ENCODE assay signal across 8 cellular contexts in genomic region chr17:47694018-47694817, GRCh38. TPM values are rescaled to one million over a fixed set of nuclear protein-coding genes. Genes with fewer than 3 reads are reported as not detected.
DNase-seq lines count a peak whose midpoint lies in the region; ATAC-seq, FAIRE-seq and TF ChIP-seq lines count a peak whose summit lies in the region.

Gene TBKBP1, plus strand, starts transcription at chr17:47694161. Its CDS starts 1,952 bp downstream, at chr17:47696113.

- H3K27me3 ChIP-seq in iPS-20b (ENCODE audit: insufficient read depth, low read length) (no peaks in the 10 kb centered on the region; the same call in 1 of the 2 replicates), small intestine (ENCODE audit: control insufficient read depth in 2 of 2, insufficient read depth in 2 of 2, low read length in 2 of 2) (no peaks in the 10 kb centered on the region)

- FAIRE-seq in small intestine (lab: Jason Lieb, UNC): no peak

- H3K27me3 Mint-ChIP-seq in T-helper 17 cell (no peaks in the 10 kb centered on the region), MCF 10A (ENCODE audit: insufficient read depth, unreplicated experiment) (peaks cover 26% of the 10 kb centered on the region)

- CTCF ChIA-PET in MCF 10A (lab: Yijun Ruan, JAX): no interaction called here

- peak within 1 kb of the TSS; percentile 49 for H3K27ac ChIP-seq in iPS-20b (ENCODE audit: low read length)
- peak within 1 kb of the TSS; percentile 44 to 60 for H3K27ac ChIP-seq in small intestine (ENCODE audit: low read depth in 1 of 2, low read length in 1 of 2)

- H3K4me3 ChIP-seq in iPS-20b (ENCODE audit: low read length): peak within 1 kb of the TSS; percentile 94
- peak within 1 kb of the TSS; percentile 63 to 74 for H3K4me3 ChIP-seq in small intestine (ENCODE audit: low read depth in 1 of 2, low read length in 2 of 2)

- H3K27ac Mint-ChIP-seq in T-helper 17 cell: peak within 1 kb of the TSS; percentile 95
- H3K27ac Mint-ChIP-seq in MCF 10A (ENCODE audit: low read depth, unreplicated experiment): peak within 1 kb of the TSS; percentile 5

- H3K9ac ChIP-seq in iPS-20b (ENCODE audit: low read depth, low read length): peak within 1 kb of the TSS; percentile 77; the same call in 1 of the 2 replicates

- ATAC-seq in T-helper 17 cell (peak; percentile 59), HG03378 (IDR thresholded peaks at IDR 0.05; ENCODE audit: unreplicated experiment) (no peak)

- POLR2A ChIA-PET in MCF 10A (lab: Yijun Ruan, JAX): interaction anchor here (1.0 kb wide), 1 partner anchor 44 kb away, joined by 3 read pairs; the partner anchor contains the start of gene KPNB1

- H3K9me3 ChIP-seq in T-helper 17 cell (ENCODE audit: control insufficient read depth, low read length, poor library complexity, severe bottlenecking) (no peaks in the 10 kb centered on the region), iPS-20b (ENCODE audit: insufficient read depth, low read depth, low read length) (no peaks in the 10 kb centered on the region), small intestine (ENCODE audit: control insufficient read depth, low read depth) (no peaks in the 10 kb centered on the region)

- H3K4me1 ChIP-seq in iPS-20b (ENCODE audit: insufficient read depth, low read length) (peaks cover 16% of the 10 kb centered on the region), small intestine (ENCODE audit: control insufficient read depth in 2 of 2, insufficient read depth in 1 of 2, low read depth in 1 of 2, low read length in 1 of 2) (peaks cover 0 to 6% of the 10 kb centered on the region in 2 donors)

- no peaks in the 10 kb centered on the region for H3K9me3 Mint-ChIP-seq in MCF 10A (ENCODE audit: unreplicated experiment)

- no peak for TF ChIP-seq CTCF in MCF 10A (IDR thresholded peaks at IDR 0.05; ENCODE audit: unreplicated experiment)

- intact Hi-C loops in MCF 10A (cut with micrococcal nuclease): no loop called here

- 1 to 2% (median 1%) methylated on average over 32 to 70 of the region's 70 CpGs for WGBS in small intestine, 3 donors

- peak within 1 kb of the TSS; percentile 100 for H3K4me3 Mint-ChIP-seq in T-helper 17 cell
- peak within 1 kb of the TSS; percentile 68 for H3K4me3 Mint-ChIP-seq in MCF 10A (ENCODE audit: unreplicated experiment)

- H3K4me1 Mint-ChIP-seq in T-helper 17 cell: peaks cover 22% of the 10 kb centered on the region
- peaks cover 9% of the 10 kb centered on the region for H3K4me1 Mint-ChIP-seq in MCF 10A (ENCODE audit: insufficient read depth, unreplicated experiment)

- H3K36me3 ChIP-seq in iPS-20b (ENCODE audit: insufficient read depth, low read depth, low read length): 0 out of 2 replicates have a peak, but pooled peaks cover 5% of the 10 kb centered on the region
- no peaks in the 10 kb centered on the region for H3K36me3 ChIP-seq in small intestine (ENCODE audit: control insufficient read depth in 2 of 2, insufficient read depth in 2 of 2, low read length in 2 of 2)

- no TSS peak for BruUV-seq in MCF 10A (replicated peaks; lab: Mats Ljungman, UMichigan)

- peak; percentile 38 for DNase-seq in CD1c-positive myeloid dendritic cell (ENCODE audit: extremely low spot score)
- DNase-seq in HuH-7.5 (ENCODE audit: low spot score): peak; percentile 72
- peak; percentile 26 to 38 (median 30) for DNase-seq in T-helper 17 cell
- DNase-seq in MCF 10A (ENCODE audit: unreplicated experiment): no peak
- no peak for DNase-seq in small intestine
- DNase-seq in HPDE6-E6E7 (ENCODE audit: extremely low spot score): no peak

- H3K36me3 Mint-ChIP-seq in T-helper 17 cell (ENCODE audit: low read depth) (peaks cover 3% of the 10 kb centered on the region), MCF 10A (ENCODE audit: insufficient read depth, unreplicated experiment) (no peaks in the 10 kb centered on the region)

RNA-seq across cellular contexts. Expression of gene TBKBP1, which starts in this region (rescaled TPM):
- total RNA-seq in T-helper 17 cell: 1 to 10 TPM; 2.4 to 2.6 TPM
- total RNA-seq in MCF 10A (2022): 0.40 and 1.5 TPM in 2 replicates
- polyA plus RNA-seq in small intestine: 1 to 10 TPM in 2 of 3 donors, under 1 TPM in 1; 0.22 to 5.5 (median 3.5) TPM

Comparison
In these comparisons a context has a peak if more than half of its experiments do, and no peak if none do; other contexts are left out.
1. DNase-seq: peak in CD1c-positive myeloid dendritic cell (single experiment), HuH-7.5 (single experiment) and T-helper 17 cell (3 of 3); none in MCF 10A (single experiment), small intestine (single experiment) and HPDE6-E6E7 (single experiment).